Comparison of ENCODE assay signal across 9 cellular contexts in the genomic region with DNA sequence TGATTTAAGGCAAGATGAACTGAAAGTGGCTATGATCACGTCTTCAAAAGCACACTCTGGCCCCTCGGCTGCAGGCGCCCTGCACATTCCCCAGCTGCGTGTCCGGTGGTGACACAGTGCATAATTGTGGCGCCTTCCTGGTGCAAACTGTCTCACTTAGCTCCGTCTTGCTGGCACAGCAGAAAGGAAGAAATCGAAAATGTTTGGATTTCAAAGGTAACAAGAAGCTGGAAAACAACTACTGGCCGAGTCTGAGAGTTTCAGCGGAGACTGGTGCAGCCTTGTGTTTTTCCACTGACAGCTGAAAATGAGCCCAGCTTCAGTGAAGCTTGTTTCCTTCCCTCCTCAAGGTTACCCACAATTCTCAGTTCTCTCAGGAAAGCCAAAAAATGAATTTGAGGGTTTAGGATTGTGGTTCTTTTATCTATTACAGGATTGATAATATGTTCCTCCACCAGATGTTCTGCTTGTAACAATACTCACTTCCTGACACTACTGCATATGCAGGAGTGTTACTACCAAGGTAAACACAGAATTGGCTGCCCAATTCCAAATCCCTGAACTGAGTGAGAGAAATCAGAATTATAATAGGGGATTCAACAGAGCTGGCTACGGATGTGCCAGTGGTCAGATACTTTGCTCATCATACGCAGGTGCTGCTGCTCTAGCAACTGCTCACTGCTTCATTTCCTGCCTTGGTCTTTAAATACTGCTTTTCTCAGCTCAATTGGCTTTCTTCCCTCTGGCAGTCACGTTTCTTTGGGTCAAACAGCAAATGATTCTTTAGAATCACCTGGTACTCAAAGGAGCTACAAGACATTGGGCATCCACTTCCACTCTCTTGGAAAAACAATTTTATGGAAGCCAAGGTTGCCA.
A peak's percentile ranks its signal among the peaks of the same experiment; 100 is the strongest.
DNase-seq lines count a peak whose midpoint lies in the region; ATAC-seq and TF ChIP-seq lines count a peak whose summit lies in the region.
"Had no signal": no experiment of that assay in that cellular context is flagged by ENCODE, and none has a peak within 500 bp of the region (broad histone marks: within the 10 kb centered on the region; RNA-seq: fewer than 3 reads in every experiment).

No MANE protein-coding gene starts in this region.

- ATAC-seq in GM18868 (IDR thresholded peaks at IDR 0.05; ENCODE audit: unreplicated experiment) (peak; percentile 74), HG02981 (IDR thresholded peaks at IDR 0.05; ENCODE audit: unreplicated experiment) (peak; percentile 77), SK-N-SH treated with all-trans-retinoic acid at 6 μM for 48 hours (no peak)

- intact Hi-C loops in activated naive CD4-positive, alpha-beta T cell treated with anti-CD3 and anti-CD28 coated beads for 36 hours (cut with micrococcal nuclease) = no loop called here

- no peak overlapping the region for H3K4me3 Mint-ChIP-seq in activated naive CD4-positive, alpha-beta T cell treated with anti-CD3 and anti-CD28 coated beads for 36 hours

- no peak overlapping the region for H3K27ac ChIP-seq in muscle layer of duodenum (ENCODE audit: low read length)

- peaks cover 10% of the 10 kb centered on the region for H3K27me3 Mint-ChIP-seq in activated naive CD4-positive, alpha-beta T cell treated with anti-CD3 and anti-CD28 coated beads for 36 hours (ENCODE audit: low read depth)

- H3K27ac Mint-ChIP-seq in activated naive CD4-positive, alpha-beta T cell treated with anti-CD3 and anti-CD28 coated beads for 36 hours = no peak overlapping the region

- no peaks in the 10 kb centered on the region for H3K27me3 ChIP-seq in muscle layer of duodenum (ENCODE audit: low read depth, low read length)
- H3K27me3 ChIP-seq: heart right ventricle had no signal

- no peaks in the 10 kb centered on the region for H3K4me1 Mint-ChIP-seq in activated naive CD4-positive, alpha-beta T cell treated with anti-CD3 and anti-CD28 coated beads for 36 hours (ENCODE audit: low read depth)

- no peaks in the 10 kb centered on the region for H3K36me3 ChIP-seq in muscle layer of duodenum (ENCODE audit: control insufficient read depth in 1 of 2, insufficient read depth in 2 of 2, low read length in 2 of 2)
- H3K36me3 ChIP-seq: heart right ventricle had no signal

- H3K9me3 ChIP-seq in muscle layer of duodenum (ENCODE audit: control insufficient read depth in 1 of 2, low read length in 2 of 2) = no peaks in the 10 kb centered on the region
- H3K9me3 ChIP-seq: heart right ventricle had no signal

- no peaks in the 10 kb centered on the region for H3K4me1 ChIP-seq in muscle layer of duodenum (ENCODE audit: control insufficient read depth in 1 of 2, insufficient read depth in 2 of 2, low read length in 2 of 2)

- H3K36me3 Mint-ChIP-seq in activated naive CD4-positive, alpha-beta T cell treated with anti-CD3 and anti-CD28 coated beads for 36 hours (ENCODE audit: low read depth) = no peaks in the 10 kb centered on the region

- no peaks in the 10 kb centered on the region for H3K9me3 Mint-ChIP-seq in activated naive CD4-positive, alpha-beta T cell treated with anti-CD3 and anti-CD28 coated beads for 36 hours

- DNase-seq in SW480 (ENCODE audit: low spot score) (peak; percentile 15), DMS114 treated with DMSO at 0.1 percent for 48 hours (lab: John Stamatoyannopoulos, UW; ENCODE audit: unreplicated experiment) (no peak), HuH-7.5 (ENCODE audit: low spot score) (no peak)
- DNase-seq in activated naive CD4-positive, alpha-beta T cell treated with anti-CD3 and anti-CD28 coated beads for 36 hours = no peak

- H3K4me3 ChIP-seq in muscle layer of duodenum (ENCODE audit: low read depth in 1 of 2, low read length in 2 of 2) = peak overlapping the region; percentile 1 to 57

- CTCF ChIA-PET in activated naive CD4-positive, alpha-beta T cell treated with anti-CD3 and anti-CD28 coated beads for 36 hours (lab: Charles Lee) = interaction anchor here (0.9 kb wide), 1 partner anchor 8 kb away, joined by 7 read pairs; no protein-coding TSS in a partner anchor

TF ChIP-seq in SK-N-SH treated with all-trans-retinoic acid at 6 μM for 48 hours, 23 proteins besides CTCF, POLR2A, EP300 and RAD21:
- TF ChIP-seq, protein P1, sequence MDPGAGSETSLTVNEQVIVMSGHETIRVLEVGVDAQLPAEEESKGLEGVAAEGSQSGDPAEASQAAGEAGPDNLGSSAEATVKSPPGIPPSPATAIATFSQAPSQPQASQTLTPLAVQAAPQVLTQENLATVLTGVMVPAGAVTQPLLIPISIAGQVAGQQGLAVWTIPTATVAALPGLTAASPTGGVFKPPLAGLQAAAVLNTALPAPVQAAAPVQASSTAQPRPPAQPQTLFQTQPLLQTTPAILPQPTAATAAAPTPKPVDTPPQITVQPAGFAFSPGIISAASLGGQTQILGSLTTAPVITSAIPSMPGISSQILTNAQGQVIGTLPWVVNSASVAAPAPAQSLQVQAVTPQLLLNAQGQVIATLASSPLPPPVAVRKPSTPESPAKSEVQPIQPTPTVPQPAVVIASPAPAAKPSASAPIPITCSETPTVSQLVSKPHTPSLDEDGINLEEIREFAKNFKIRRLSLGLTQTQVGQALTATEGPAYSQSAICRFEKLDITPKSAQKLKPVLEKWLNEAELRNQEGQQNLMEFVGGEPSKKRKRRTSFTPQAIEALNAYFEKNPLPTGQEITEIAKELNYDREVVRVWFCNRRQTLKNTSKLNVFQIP (CRISPR knock-in tag; IDR thresholded peaks at IDR 0.05; ENCODE audit: borderline replicate concordance, low read depth) = no peak
- no peak for TF ChIP-seq PPARA (CRISPR knock-in tag; IDR thresholded peaks at IDR 0.05; ENCODE audit: borderline replicate concordance)
- no peak for TF ChIP-seq ZFP30 (CRISPR knock-in tag; IDR thresholded peaks at IDR 0.05)
- no peak for TF ChIP-seq TCF4 (CRISPR knock-in tag; IDR thresholded peaks at IDR 0.05; ENCODE audit: borderline replicate concordance)
- TF ChIP-seq, protein P2, sequence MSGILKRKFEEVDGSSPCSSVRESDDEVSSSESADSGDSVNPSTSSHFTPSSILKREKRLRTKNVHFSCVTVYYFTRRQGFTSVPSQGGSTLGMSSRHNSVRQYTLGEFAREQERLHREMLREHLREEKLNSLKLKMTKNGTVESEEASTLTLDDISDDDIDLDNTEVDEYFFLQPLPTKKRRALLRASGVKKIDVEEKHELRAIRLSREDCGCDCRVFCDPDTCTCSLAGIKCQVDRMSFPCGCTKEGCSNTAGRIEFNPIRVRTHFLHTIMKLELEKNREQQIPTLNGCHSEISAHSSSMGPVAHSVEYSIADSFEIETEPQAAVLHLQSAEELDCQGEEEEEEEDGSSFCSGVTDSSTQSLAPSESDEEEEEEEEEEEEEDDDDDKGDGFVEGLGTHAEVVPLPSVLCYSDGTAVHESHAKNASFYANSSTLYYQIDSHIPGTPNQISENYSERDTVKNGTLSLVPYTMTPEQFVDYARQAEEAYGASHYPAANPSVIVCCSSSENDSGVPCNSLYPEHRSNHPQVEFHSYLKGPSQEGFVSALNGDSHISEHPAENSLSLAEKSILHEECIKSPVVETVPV (CRISPR knock-in tag; IDR thresholded peaks at IDR 0.05) = no peak
- TF ChIP-seq BACH2 (CRISPR knock-in tag; IDR thresholded peaks at IDR 0.05; ENCODE audit: borderline replicate concordance) = no peak
- TF ChIP-seq OSR1 (CRISPR knock-in tag; IDR thresholded peaks at IDR 0.05) = no peak
- no peak for TF ChIP-seq CSDC2 (CRISPR knock-in tag; IDR thresholded peaks at IDR 0.05)
- no peak for TF ChIP-seq ZNF565 (CRISPR knock-in tag; conservative IDR thresholded peaks at IDR 0.05; ENCODE audit: low read depth)
- no peak for TF ChIP-seq ISL1 (CRISPR knock-in tag; IDR thresholded peaks at IDR 0.05)
- TF ChIP-seq ZNF8 (CRISPR knock-in tag; IDR thresholded peaks at IDR 0.05) = no peak
- no peak for TF ChIP-seq ZC3H10 (CRISPR knock-in tag; IDR thresholded peaks at IDR 0.05)
- TF ChIP-seq, protein P3, sequence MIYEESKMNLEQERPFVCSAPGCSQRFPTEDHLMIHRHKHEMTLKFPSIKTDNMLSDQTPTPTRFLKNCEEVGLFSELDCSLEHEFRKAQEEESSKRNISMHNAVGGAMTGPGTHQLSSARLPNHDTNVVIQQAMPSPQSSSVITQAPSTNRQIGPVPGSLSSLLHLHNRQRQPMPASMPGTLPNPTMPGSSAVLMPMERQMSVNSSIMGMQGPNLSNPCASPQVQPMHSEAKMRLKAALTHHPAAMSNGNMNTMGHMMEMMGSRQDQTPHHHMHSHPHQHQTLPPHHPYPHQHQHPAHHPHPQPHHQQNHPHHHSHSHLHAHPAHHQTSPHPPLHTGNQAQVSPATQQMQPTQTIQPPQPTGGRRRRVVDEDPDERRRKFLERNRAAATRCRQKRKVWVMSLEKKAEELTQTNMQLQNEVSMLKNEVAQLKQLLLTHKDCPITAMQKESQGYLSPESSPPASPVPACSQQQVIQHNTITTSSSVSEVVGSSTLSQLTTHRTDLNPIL (CRISPR knock-in tag; IDR thresholded peaks at IDR 0.05; ENCODE audit: low read depth) = no peak
- no peak for TF ChIP-seq ARNTL (CRISPR knock-in tag; IDR thresholded peaks at IDR 0.05; ENCODE audit: borderline replicate concordance, low read depth)
- no peak for TF ChIP-seq TOX (CRISPR knock-in tag; IDR thresholded peaks at IDR 0.05; ENCODE audit: borderline replicate concordance)
- no peak for TF ChIP-seq RARB (CRISPR knock-in tag; IDR thresholded peaks at IDR 0.05)
- no peak for TF ChIP-seq ZFP3 (CRISPR knock-in tag; IDR thresholded peaks at IDR 0.05)
- TF ChIP-seq, protein P4, sequence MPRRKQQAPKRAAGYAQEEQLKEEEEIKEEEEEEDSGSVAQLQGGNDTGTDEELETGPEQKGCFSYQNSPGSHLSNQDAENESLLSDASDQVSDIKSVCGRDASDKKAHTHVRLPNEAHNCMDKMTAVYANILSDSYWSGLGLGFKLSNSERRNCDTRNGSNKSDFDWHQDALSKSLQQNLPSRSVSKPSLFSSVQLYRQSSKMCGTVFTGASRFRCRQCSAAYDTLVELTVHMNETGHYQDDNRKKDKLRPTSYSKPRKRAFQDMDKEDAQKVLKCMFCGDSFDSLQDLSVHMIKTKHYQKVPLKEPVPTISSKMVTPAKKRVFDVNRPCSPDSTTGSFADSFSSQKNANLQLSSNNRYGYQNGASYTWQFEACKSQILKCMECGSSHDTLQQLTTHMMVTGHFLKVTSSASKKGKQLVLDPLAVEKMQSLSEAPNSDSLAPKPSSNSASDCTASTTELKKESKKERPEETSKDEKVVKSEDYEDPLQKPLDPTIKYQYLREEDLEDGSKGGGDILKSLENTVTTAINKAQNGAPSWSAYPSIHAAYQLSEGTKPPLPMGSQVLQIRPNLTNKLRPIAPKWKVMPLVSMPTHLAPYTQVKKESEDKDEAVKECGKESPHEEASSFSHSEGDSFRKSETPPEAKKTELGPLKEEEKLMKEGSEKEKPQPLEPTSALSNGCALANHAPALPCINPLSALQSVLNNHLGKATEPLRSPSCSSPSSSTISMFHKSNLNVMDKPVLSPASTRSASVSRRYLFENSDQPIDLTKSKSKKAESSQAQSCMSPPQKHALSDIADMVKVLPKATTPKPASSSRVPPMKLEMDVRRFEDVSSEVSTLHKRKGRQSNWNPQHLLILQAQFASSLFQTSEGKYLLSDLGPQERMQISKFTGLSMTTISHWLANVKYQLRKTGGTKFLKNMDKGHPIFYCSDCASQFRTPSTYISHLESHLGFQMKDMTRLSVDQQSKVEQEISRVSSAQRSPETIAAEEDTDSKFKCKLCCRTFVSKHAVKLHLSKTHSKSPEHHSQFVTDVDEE (CRISPR knock-in tag; IDR thresholded peaks at IDR 0.05) = no peak
TF ChIP-seq in SK-N-SH treated with all-trans-retinoic acid at 6 μM for 48 hours: peak in this region for 0.
